Comparison of ENCODE assay signal across 8 cellular contexts in the genomic region with DNA sequence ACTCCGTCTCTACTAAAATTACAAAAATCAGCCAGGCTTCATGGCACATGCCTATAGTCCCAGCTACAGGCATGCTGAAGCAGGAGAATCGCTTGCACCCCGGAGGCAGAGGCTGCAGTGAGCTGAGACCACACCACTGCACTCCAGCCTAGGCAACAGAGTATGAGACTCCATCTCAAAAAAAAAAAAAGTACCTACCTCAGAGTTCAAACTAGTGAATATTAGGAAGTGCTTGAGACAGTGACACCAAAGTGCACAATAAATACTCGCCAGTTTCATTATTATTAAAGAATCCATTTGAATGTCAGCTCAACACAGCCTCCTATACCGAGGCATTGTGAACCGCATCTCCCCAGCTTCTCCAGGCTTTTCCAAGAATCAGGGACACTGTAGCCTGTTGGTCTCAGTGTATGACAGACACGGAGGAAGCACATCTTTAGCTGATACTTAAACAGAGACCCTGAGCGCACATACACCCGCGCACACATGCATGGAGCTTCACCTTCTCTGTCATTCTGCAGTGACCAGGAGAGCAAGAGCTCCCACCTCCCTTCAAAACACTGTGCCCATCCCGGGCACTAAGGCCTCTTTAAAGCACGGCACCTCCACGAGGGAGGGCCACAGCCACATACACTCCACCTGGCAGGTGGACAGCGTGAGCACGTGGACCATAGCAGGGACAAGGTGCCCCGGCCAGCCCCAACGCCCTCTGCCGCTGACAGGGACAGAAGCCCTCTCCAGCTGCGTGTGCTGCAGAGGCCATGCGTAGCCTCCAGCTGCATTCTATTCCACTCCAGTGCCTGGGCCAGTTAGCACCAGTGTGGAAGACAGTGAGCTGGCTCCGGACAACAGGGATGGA. TPM values are rescaled to one million over a fixed set of nuclear protein-coding genes. Genes with fewer than 3 reads are reported as not detected.
DNase-seq lines count a peak whose midpoint lies in the region; ATAC-seq and TF ChIP-seq lines count a peak whose summit lies in the region.

No MANE protein-coding gene starts in this region.

- no peak for TF ChIP-seq CTCF in A673 (conservative IDR thresholded peaks at IDR 0.05; ENCODE audit: low read depth, low read length)
- no peak for TF ChIP-seq CTCF in HFFc6 (IDR thresholded peaks at IDR 0.05)
- TF ChIP-seq CTCF in lower lobe of right lung (IDR thresholded peaks at IDR 0.05): no peak

- CTCF ChIA-PET in A673 (lab: Charles Lee): interaction anchor here (0.6 to 1.9 kb wide), 4 partner anchors 14 to 213 kb away, joined by 3 to 6 read pairs (median 4); no protein-coding TSS in a partner anchor

- H3K4me1 ChIP-seq in A673 (ENCODE audit: insufficient read depth, low read length, poor library complexity, severe bottlenecking) (peaks cover 39% of the 10 kb centered on the region), lower lobe of right lung (peaks cover 54% of the 10 kb centered on the region)

- H3K4me3 Mint-ChIP-seq in HFFc6: peak overlapping the region; percentile 95
- H3K4me3 Mint-ChIP-seq in activated naive CD8-positive, alpha-beta T cell treated with anti-CD3 and anti-CD28 coated beads, Interleukin-2, amount 50 U/mL, for 24 hours: peak overlapping the region; percentile 97

- H3K27ac ChIP-seq in A673 (ENCODE audit: low read depth, low read length, poor library complexity, severe bottlenecking) (peak overlapping the region; percentile 50), lower lobe of right lung (peak overlapping the region; percentile 82)

- H3K36me3 ChIP-seq in A673 (ENCODE audit: insufficient read depth, low read length, poor library complexity, severe bottlenecking) (peaks cover 52% of the 10 kb centered on the region), lower lobe of right lung (peaks cover 68% of the 10 kb centered on the region)

- H3K36me3 Mint-ChIP-seq in HFFc6 (ENCODE audit: low read depth): peaks cover 44% of the 10 kb centered on the region
- H3K36me3 Mint-ChIP-seq in activated naive CD8-positive, alpha-beta T cell treated with anti-CD3 and anti-CD28 coated beads, Interleukin-2, amount 50 U/mL, for 24 hours (ENCODE audit: low read depth): peaks cover 45% of the 10 kb centered on the region

- peaks cover 61% of the 10 kb centered on the region for H3K27me3 Mint-ChIP-seq in HFFc6 (ENCODE audit: insufficient read depth)
- peaks cover 3% of the 10 kb centered on the region for H3K27me3 Mint-ChIP-seq in activated naive CD8-positive, alpha-beta T cell treated with anti-CD3 and anti-CD28 coated beads, Interleukin-2, amount 50 U/mL, for 24 hours

- H3K9me3 Mint-ChIP-seq in HFFc6: peaks cover 34% of the 10 kb centered on the region
- no peaks in the 10 kb centered on the region for H3K9me3 Mint-ChIP-seq in activated naive CD8-positive, alpha-beta T cell treated with anti-CD3 and anti-CD28 coated beads, Interleukin-2, amount 50 U/mL, for 24 hours

- no peaks in the 10 kb centered on the region for H3K9me3 ChIP-seq in A673 (ENCODE audit: low read depth, low read length, poor library complexity, severe bottlenecking)
- H3K9me3 ChIP-seq in lower lobe of right lung: no peaks in the 10 kb centered on the region

- BruUV-seq in A673 (replicated peaks; lab: Mats Ljungman, UMichigan): TSS peak; percentile 50

- H3K27me3 ChIP-seq in A673 (replicated peaks; ENCODE audit: insufficient read depth, low read depth, low read length, poor library complexity): no peaks in the 10 kb centered on the region
- H3K27me3 ChIP-seq in lower lobe of right lung (ENCODE audit: low read depth): no peaks in the 10 kb centered on the region

- intact Hi-C loops in A673 (cut with micrococcal nuclease; ENCODE audit: unreplicated experiment) (loop anchor here (2.0 to 5.0 kb wide), 2 partner anchors 117 to 217 kb away; no protein-coding TSS in a partner anchor), lower lobe of right lung (cut with DNase I) (no loop called here)

- H3K27ac Mint-ChIP-seq in HFFc6: peak overlapping the region; percentile 100
- H3K27ac Mint-ChIP-seq in activated naive CD8-positive, alpha-beta T cell treated with anti-CD3 and anti-CD28 coated beads, Interleukin-2, amount 50 U/mL, for 24 hours: peak overlapping the region; percentile 100

- ATAC-seq in activated naive CD8-positive, alpha-beta T cell treated with anti-CD3 and anti-CD28 coated beads, Interleukin-2, amount 50 U/mL, for 24 hours: peak; percentile 4
- no peak for ATAC-seq in lower lobe of right lung
- ATAC-seq in HG03354 (IDR thresholded peaks at IDR 0.05; ENCODE audit: poor library complexity, severe bottlenecking, unreplicated experiment): no peak
- ATAC-seq in HG03457 (IDR thresholded peaks at IDR 0.05; ENCODE audit: unreplicated experiment): no peak

- peaks cover 61% of the 10 kb centered on the region for H3K4me1 Mint-ChIP-seq in HFFc6 (ENCODE audit: low read depth)
- H3K4me1 Mint-ChIP-seq in activated naive CD8-positive, alpha-beta T cell treated with anti-CD3 and anti-CD28 coated beads, Interleukin-2, amount 50 U/mL, for 24 hours: peaks cover 63% of the 10 kb centered on the region

- POLR2A ChIA-PET in A673 (lab: Charles Lee; ENCODE audit: low non-redundant PET): interaction anchor here (0.5 to 0.7 kb wide), 4 partner anchors 14 to 228 kb away, joined by 3 to 6 read pairs (median 3); no protein-coding TSS in a partner anchor

- DNase-seq in A673 (ENCODE audit: low spot score): no peak
- DNase-seq in HFFc6: no peak
- peak; percentile 23 for DNase-seq in activated naive CD8-positive, alpha-beta T cell treated with anti-CD3 and anti-CD28 coated beads, Interleukin-2, amount 50 U/mL, for 24 hours
- DNase-seq in lower lobe of right lung: no peak
- DNase-seq in stimulated activated CD8-positive, alpha-beta memory T cell treated with anti-CD3 and anti-CD28 coated beads, Interleukin-4, amount 100 ng/mL, for 48 hours: no peak
- DNase-seq in SHP77 treated with DMSO at 0.1 percent for 48 hours (lab: John Stamatoyannopoulos, UW): no peak

- H3K4me3 ChIP-seq in A673 (ENCODE audit: low read depth, low read length, poor library complexity, severe bottlenecking) (peak overlapping the region; percentile 34), lower lobe of right lung (no peak overlapping the region)

RNA-seq across cellular contexts. Expression of a gene that starts 5.2 kb away (rescaled TPM):
- total RNA-seq in A673 (2021): 5,579 and 5,657 TPM in 2 replicates
- total RNA-seq in HFFc6 (2021; fragmentation: NEBNext Ultra II Directional; extraction: Animal tissue kit (Norgen Biotek cat#: 25700)): 1,000 to 10,000 TPM; 6,263 to 7,539 (median 6,900) TPM
- 766 TPM for total RNA-seq in lower lobe of right lung

RNA-seq across cellular contexts. Expression of a gene that starts 16.3 kb away (rescaled TPM):
- total RNA-seq in A673 (2021) (16.0 and 16.9 TPM in 2 replicates), lower lobe of right lung (27.6 TPM)
- 10 to 100 TPM; 25.9 to 35.6 (median 29.2) TPM for total RNA-seq in HFFc6 (2021; fragmentation: NEBNext Ultra II Directional; extraction: Animal tissue kit (Norgen Biotek cat#: 25700))

RNA-seq across cellular contexts. Expression of a gene that starts 28.6 kb away (rescaled TPM):
- total RNA-seq in A673 (2021) (131 and 177 TPM in 2 replicates), lower lobe of right lung (30.2 TPM)
- 10 to 100 TPM; 39.5 to 60.5 (median 42.6) TPM for total RNA-seq in HFFc6 (2021; fragmentation: NEBNext Ultra II Directional; extraction: Animal tissue kit (Norgen Biotek cat#: 25700))

RNA-seq across cellular contexts. Expression of a gene that starts 45.6 kb away (rescaled TPM):
- 125 and 128 TPM in 2 replicates for total RNA-seq in A673 (2021)
- 10 to 100 TPM; 42.2 to 75.9 (median 65.4) TPM for total RNA-seq in HFFc6 (2021; fragmentation: NEBNext Ultra II Directional; extraction: Animal tissue kit (Norgen Biotek cat#: 25700))
- 32.0 TPM for total RNA-seq in lower lobe of right lung

RNA-seq across cellular contexts. Expression of a gene that starts 46.4 kb away (rescaled TPM):
- total RNA-seq in A673 (2021) (378 and 401 TPM in 2 replicates), lower lobe of right lung (121 TPM)
- total RNA-seq in HFFc6 (2021; fragmentation: NEBNext Ultra II Directional; extraction: Animal tissue kit (Norgen Biotek cat#: 25700)): 100 to 1,000 TPM; 227 to 290 (median 257) TPM
